ENCODE assay signal across 26 cellular contexts in the genomic region with DNA sequence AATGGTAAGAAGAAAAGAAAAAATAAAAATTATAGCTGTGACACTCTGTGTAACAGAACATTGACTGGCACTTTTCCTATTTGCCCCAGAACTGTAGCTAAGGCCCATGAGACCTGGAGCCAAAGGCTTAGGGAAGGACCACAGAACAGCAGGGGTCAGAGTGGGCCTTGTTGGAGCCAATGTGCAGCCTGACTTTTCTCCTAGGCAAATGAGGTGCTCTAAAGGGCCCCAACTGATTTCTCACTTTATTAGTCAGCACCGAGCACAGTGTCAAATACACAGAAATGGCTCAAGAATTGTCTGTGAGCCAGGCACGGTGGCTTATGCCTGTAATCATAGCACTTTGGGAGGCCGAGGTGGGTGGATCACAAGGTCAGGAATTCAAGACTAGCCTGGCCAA.
"Had no signal": no experiment of that assay in that cellular context is flagged by ENCODE, and none has a peak within 500 bp of the region (broad histone marks: within the 10 kb centered on the region; RNA-seq: fewer than 3 reads in every experiment).

No MANE protein-coding gene starts in this region.

- DNase-seq: hypothalamus; immature natural killer cell; kidney; left ventricle myocardium inferior; mesendoderm; midbrain; mucosa of descending colon; naive thymus-derived CD4-positive, alpha-beta T cell; ovary; right lobe of liver; stimulated activated CD4-positive, alpha-beta T cell treated with anti-CD3 and anti-CD28 coated beads, Interleukin-1b, Interleukin-23, amount 100 ng/mL, for 48 hours; stimulated activated CD4-positive, alpha-beta T cell treated with anti-CD3 and anti-CD28 coated beads, Interleukin-2, amount 100 ng/mL, for 48 hours; stimulated activated CD4-positive, alpha-beta T cell treated with anti-CD3 and anti-CD28 coated beads, Interleukin-4, amount 100 ng/mL, for 4 hours; stimulated activated CD8-positive, alpha-beta memory T cell treated with anti-CD3 and anti-CD28 coated beads, Interleukin-4, amount 100 ng/mL, for 48 hours; stimulated activated naive CD4-positive, alpha-beta T cell treated with Interleukin-2 at 50 U/mL for 16 hours; stimulated activated naive CD8-positive, alpha-beta T cell treated with anti-CD3 and anti-CD28 coated beads, Interleukin-15, amount 100 ng/mL, for 72 hours; substantia nigra; uterus had no signal

- H3K36me3 ChIP-seq: left ventricle myocardium inferior, ovary, right atrium auricular region, right lobe of liver, tibial nerve, uterus had no signal

- H3K27me3 Mint-ChIP-seq: naive thymus-derived CD4-positive, alpha-beta T cell; natural killer cell treated with Interleukin-12 subunit alpha and Interleukin-12 subunit beta and Interleukin-15 and Interleukin-18, amount 100 ng/mL, for 72 hours; progenitor cell of endocrine pancreas; stimulated activated memory B cell treated with anti-CD40 and anti-IgM and Interleukin-4, amounts not matched to agents 10 μg/mL and 1 μg/mL and 100 μg/mL, for 72 hours; stimulated activated naive CD8-positive, alpha-beta T cell treated with anti-CD3 and anti-CD28 coated beads, Interleukin-15, amount 100 ng/mL, for 72 hours; type B pancreatic cell had no signal

- H3K9me3 Mint-ChIP-seq: immature natural killer cell; naive thymus-derived CD4-positive, alpha-beta T cell; natural killer cell treated with Interleukin-12 subunit alpha and Interleukin-12 subunit beta and Interleukin-15 and Interleukin-18, amount 100 ng/mL, for 72 hours; stimulated activated memory B cell treated with anti-CD40 and anti-IgM and Interleukin-4, amounts not matched to agents 10 μg/mL and 1 μg/mL and 100 μg/mL, for 72 hours; stimulated activated naive CD8-positive, alpha-beta T cell treated with anti-CD3 and anti-CD28 coated beads, Interleukin-15, amount 100 ng/mL, for 72 hours; type B pancreatic cell had no signal

- H3K4me3 ChIP-seq: left ventricle myocardium inferior, lung, mucosa of descending colon, ovary, right atrium auricular region, right lobe of liver, smooth muscle cell, tibial nerve, uterus had no signal

- H3K4me1 ChIP-seq: uterus had no signal

- H3K4me3 Mint-ChIP-seq: immature natural killer cell; naive thymus-derived CD4-positive, alpha-beta T cell; natural killer cell treated with Interleukin-12 subunit alpha and Interleukin-12 subunit beta and Interleukin-15 and Interleukin-18, amount 100 ng/mL, for 72 hours; stimulated activated memory B cell treated with anti-CD40 and anti-IgM and Interleukin-4, amounts not matched to agents 10 μg/mL and 1 μg/mL and 100 μg/mL, for 72 hours; stimulated activated naive CD8-positive, alpha-beta T cell treated with anti-CD3 and anti-CD28 coated beads, Interleukin-15, amount 100 ng/mL, for 72 hours; type B pancreatic cell had no signal

- ATAC-seq: mucosa of descending colon; naive thymus-derived CD4-positive, alpha-beta T cell; natural killer cell treated with Interleukin-12 subunit alpha and Interleukin-12 subunit beta and Interleukin-15 and Interleukin-18, amount 100 ng/mL, for 72 hours; right lobe of liver; stimulated activated memory B cell treated with anti-CD40 and anti-IgM and Interleukin-4, amounts not matched to agents 10 μg/mL and 1 μg/mL and 100 μg/mL, for 72 hours; stimulated activated naive CD8-positive, alpha-beta T cell treated with anti-CD3 and anti-CD28 coated beads, Interleukin-15, amount 100 ng/mL, for 72 hours had no signal

- H3K36me3 Mint-ChIP-seq: immature natural killer cell; natural killer cell treated with Interleukin-12 subunit alpha and Interleukin-12 subunit beta and Interleukin-15 and Interleukin-18, amount 100 ng/mL, for 72 hours; stimulated activated memory B cell treated with anti-CD40 and anti-IgM and Interleukin-4, amounts not matched to agents 10 μg/mL and 1 μg/mL and 100 μg/mL, for 72 hours; type B pancreatic cell had no signal

- H3K27ac ChIP-seq: left ventricle myocardium inferior, ovary, right atrium auricular region, right lobe of liver, tibial nerve, uterus had no signal

- H3K9me3 ChIP-seq: left ventricle myocardium inferior, mucosa of descending colon, ovary, right atrium auricular region, right lobe of liver, tibial nerve, uterus had no signal

- H3K4me2 ChIP-seq: smooth muscle cell had no signal

- H3K27ac Mint-ChIP-seq: immature natural killer cell; naive thymus-derived CD4-positive, alpha-beta T cell; natural killer cell treated with Interleukin-12 subunit alpha and Interleukin-12 subunit beta and Interleukin-15 and Interleukin-18, amount 100 ng/mL, for 72 hours; progenitor cell of endocrine pancreas; stimulated activated memory B cell treated with anti-CD40 and anti-IgM and Interleukin-4, amounts not matched to agents 10 μg/mL and 1 μg/mL and 100 μg/mL, for 72 hours; stimulated activated naive CD8-positive, alpha-beta T cell treated with anti-CD3 and anti-CD28 coated beads, Interleukin-15, amount 100 ng/mL, for 72 hours; type B pancreatic cell had no signal

- H3K27me3 ChIP-seq: ovary, right atrium auricular region, right lobe of liver, tibial nerve, uterus had no signal
